Comparison of ENCODE assay signal across 21 cellular contexts in the genomic region with DNA sequence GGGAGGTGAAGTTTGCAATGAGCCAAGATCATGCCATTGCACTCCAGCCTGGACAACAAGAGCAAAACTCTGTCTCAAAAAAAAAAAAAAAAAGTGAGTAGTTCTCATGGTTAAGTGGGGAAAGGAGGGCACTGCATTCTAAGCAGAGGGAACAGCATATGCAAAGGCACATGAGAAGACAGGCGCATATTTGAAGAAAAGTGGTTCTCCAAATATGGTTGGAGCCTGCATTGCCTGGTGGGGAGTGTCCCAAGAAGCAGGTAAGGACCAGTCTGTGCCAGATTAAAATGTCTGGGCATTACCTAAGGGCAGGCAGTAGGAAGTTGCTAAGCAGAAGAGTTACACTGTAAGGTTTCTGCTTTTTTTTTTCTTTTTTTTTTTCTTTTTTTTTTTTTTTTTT.
"Had no signal": no experiment of that assay in that cellular context is flagged by ENCODE, and none has a peak within 500 bp of the region (broad histone marks: within the 10 kb centered on the region; RNA-seq: fewer than 3 reads in every experiment).

No MANE protein-coding gene starts in this region.

- H3K27me3 ChIP-seq: ascending aorta, body of pancreas had no signal

- H3K27ac Mint-ChIP-seq: activated naive CD8-positive, alpha-beta T cell treated with anti-CD3 and anti-CD28 coated beads, Interleukin-2, amount 50 U/mL, for 24 hours; activated T-cell treated with anti-CD3 and anti-CD28 coated beads, Interleukin-2, amount 50 U/mL, for 72 hours; activated T-helper 2 cell treated with anti-CD3 and anti-CD28 coated beads, Interferon-gamma antibody, Interleukin-2, Interleukin-4, amounts not matched to agents 10 μg/mL and 5 μg/mL and 100 μg/mL, durations not matched to agents 14 hours and 24 hours and 36 hours had no signal

- H3K9me3 ChIP-seq: ascending aorta, body of pancreas had no signal

- H3K27ac ChIP-seq: ascending aorta, body of pancreas, KMS-11, WERI-Rb-1 had no signal

- H3K4me3 ChIP-seq: ascending aorta, body of pancreas had no signal

- H3K9me3 Mint-ChIP-seq: activated CD8-positive, alpha-beta T cell treated with anti-CD3 and anti-CD28 coated beads for 36 hours; activated naive CD4-positive, alpha-beta T cell treated with anti-CD3 and anti-CD28 coated beads, Interleukin-2, amount 50 U/mL, for 72 hours; activated naive CD8-positive, alpha-beta T cell treated with anti-CD3 and anti-CD28 coated beads, Interleukin-2, amount 50 U/mL, for 24 hours; activated T-cell treated with anti-CD3 and anti-CD28 coated beads, Interleukin-2, amount 50 U/mL, for 72 hours; activated T-helper 2 cell treated with anti-CD3 and anti-CD28 coated beads, Interferon-gamma antibody, Interleukin-2, Interleukin-4, amounts not matched to agents 10 μg/mL and 5 μg/mL and 100 μg/mL, durations not matched to agents 14 hours and 24 hours and 36 hours; central memory CD8-positive, alpha-beta T cell had no signal

- ATAC-seq: activated CD8-positive, alpha-beta T cell treated with anti-CD3 and anti-CD28 coated beads for 36 hours; activated naive CD4-positive, alpha-beta T cell treated with anti-CD3 and anti-CD28 coated beads, Interleukin-2, amount 50 U/mL, for 72 hours; activated naive CD8-positive, alpha-beta T cell treated with anti-CD3 and anti-CD28 coated beads, Interleukin-2, amount 50 U/mL, for 24 hours; activated T-cell treated with anti-CD3 and anti-CD28 coated beads, Interleukin-2, amount 50 U/mL, for 72 hours; body of pancreas had no signal

- H3K4me3 Mint-ChIP-seq: activated CD8-positive, alpha-beta T cell treated with anti-CD3 and anti-CD28 coated beads for 36 hours; activated naive CD8-positive, alpha-beta T cell treated with anti-CD3 and anti-CD28 coated beads, Interleukin-2, amount 50 U/mL, for 24 hours; activated T-cell treated with anti-CD3 and anti-CD28 coated beads, Interleukin-2, amount 50 U/mL, for 72 hours; central memory CD8-positive, alpha-beta T cell had no signal

- DNase-seq: activated CD4-positive, alpha-beta T cell treated with anti-CD3 and anti-CD28 coated beads for 4 hours; activated CD8-positive, alpha-beta memory T cell treated with anti-CD3 and anti-CD28 coated beads, Interleukin-2, amount 50 U/mL, for 4 hours; activated CD8-positive, alpha-beta T cell treated with anti-CD3 and anti-CD28 coated beads for 36 hours; activated naive CD8-positive, alpha-beta T cell treated with anti-CD3 and anti-CD28 coated beads, Interleukin-2, amount 50 U/mL, for 24 hours; activated T-cell treated with anti-CD3 and anti-CD28 coated beads, Interleukin-2, amount 50 U/mL, for 72 hours; amniotic stem cell; body of pancreas; NCI-H1092; NCI-H1417; NCI-H1930; NCI-H2171; NCI-H226; NCI-H526; NCI-H774; SIG-M5; WERI-Rb-1 had no signal

- H3K27me3 Mint-ChIP-seq: activated CD8-positive, alpha-beta T cell treated with anti-CD3 and anti-CD28 coated beads for 36 hours; activated naive CD8-positive, alpha-beta T cell treated with anti-CD3 and anti-CD28 coated beads, Interleukin-2, amount 50 U/mL, for 24 hours; central memory CD8-positive, alpha-beta T cell had no signal
